ENCODE assay signal across 10 cellular contexts in genomic region chr9:84230355-84231136, GRCh38.
A peak's percentile ranks its signal among the peaks of the same experiment; 100 is the strongest.
DNase-seq lines count a peak whose midpoint lies in the region; ATAC-seq and TF ChIP-seq lines count a peak whose summit lies in the region.
"Had no signal": no experiment of that assay in that cellular context is flagged by ENCODE, and none has a peak within 500 bp of the region (broad histone marks: within the 10 kb centered on the region; RNA-seq: fewer than 3 reads in every experiment).

No MANE protein-coding gene starts in this region.

- no peaks in the 10 kb centered on the region for H3K36me3 ChIP-seq in NT2/D1 (ENCODE audit: insufficient read depth, insufficient read length, low read length)

- ATAC-seq in GM21360 (IDR thresholded peaks at IDR 0.05; ENCODE audit: unreplicated experiment) (no peak), GM18502 (IDR thresholded peaks at IDR 0.05; ENCODE audit: poor library complexity, unreplicated experiment) (no peak), HG03457 (IDR thresholded peaks at IDR 0.05; ENCODE audit: unreplicated experiment) (no peak)
- ATAC-seq: activated naive CD8-positive, alpha-beta T cell treated with anti-CD3 and anti-CD28 coated beads, Interleukin-2, amount 50 U/mL, for 24 hours had no signal

- no peak for TF ChIP-seq CTCF in fibroblast of villous mesenchyme (IDR thresholded peaks at IDR 0.05; ENCODE audit: insufficient read depth, low read depth, low read length)

- H3K4me1 ChIP-seq in NT2/D1 (ENCODE audit: insufficient read depth, insufficient read length), result peaks cover 5% of the 10 kb centered on the region

- H3K27me3 ChIP-seq in NT2/D1 (ENCODE audit: insufficient read depth, insufficient read length), result no peaks in the 10 kb centered on the region

- DNase-seq in EH (ENCODE audit: low read depth), result peak; percentile 38
- peak; percentile 6 for DNase-seq in NT2/D1 (ENCODE audit: low read depth, low spot score)
- DNase-seq in fibroblast of villous mesenchyme (ENCODE audit: low read depth), result peak; percentile 30
- peak; percentile 29 for DNase-seq in pons (ENCODE audit: low spot score)
- no peak for DNase-seq in NCI-H1105 (lab: John Stamatoyannopoulos, UW)
- DNase-seq: activated naive CD8-positive, alpha-beta T cell treated with anti-CD3 and anti-CD28 coated beads, Interleukin-2, amount 50 U/mL, for 24 hours; CD8-positive, alpha-beta memory T cell had no signal

- H3K9me3 ChIP-seq in NT2/D1 (ENCODE audit: insufficient read depth, low read length), result no peaks in the 10 kb centered on the region

- no peak overlapping the region for H3K4me3 ChIP-seq in NT2/D1 (ENCODE audit: insufficient read length, low read depth)
- H3K4me3 ChIP-seq in fibroblast of villous mesenchyme (ENCODE audit: low read depth, low read length), result no peak overlapping the region

- no peak overlapping the region for H3K9ac ChIP-seq in NT2/D1 (ENCODE audit: insufficient read length, low read depth)
